Comparison of ENCODE assay signal across 14 cellular contexts in genomic region chr14:105853089-105853906, GRCh38.
DNase-seq lines count a peak whose midpoint lies in the region; ATAC-seq, FAIRE-seq and TF ChIP-seq lines count a peak whose summit lies in the region.
"Had no signal": no experiment of that assay in that cellular context is flagged by ENCODE, and none has a peak within 500 bp of the region (broad histone marks: within the 10 kb centered on the region; RNA-seq: fewer than 3 reads in every experiment).

No MANE protein-coding gene starts in this region.

- peaks cover 83% of the 10 kb centered on the region for H3K36me3 ChIP-seq in BLaER1
- H3K36me3 ChIP-seq in DND-41 (ENCODE audit: insufficient read depth, low read length), result no peaks in the 10 kb centered on the region
- peaks cover 56% of the 10 kb centered on the region for H3K36me3 ChIP-seq in OCI-LY3 (replicated peaks; ENCODE audit: low read depth, low read length)
- no peaks in the 10 kb centered on the region for H3K36me3 ChIP-seq in kidney (ENCODE audit: control insufficient read depth in 1 of 2, insufficient read depth in 2 of 2, low read length in 2 of 2)

- peak overlapping the region; percentile 2; the same call in 1 of the 2 replicates for H3K4me3 ChIP-seq in BLaER1
- H3K4me3 ChIP-seq in DND-41 (ENCODE audit: low read depth in 1 of 2, low read length in 2 of 2), result no peak overlapping the region
- H3K4me3 ChIP-seq in OCI-LY3 (ENCODE audit: low read length), result no peak overlapping the region
- no peak overlapping the region for H3K4me3 ChIP-seq in kidney (ENCODE audit: low read length in 2 of 2)

- DNase-seq in DND-41 (peak; percentile 2), kidney (peak; percentile 57), HT-29 (ENCODE audit: low spot score) (no peak), SKM-1 treated with dmso at 0.1 percent for 144 hours (lab: John Stamatoyannopoulos, UW; ENCODE audit: unreplicated experiment) (no peak)
- no peak for DNase-seq in stimulated activated CD8-positive, alpha-beta memory T cell treated with anti-CD3 and anti-CD28 coated beads, Interleukin-4, amount 100 ng/mL, for 48 hours
- DNase-seq: effector CD4-positive, alpha-beta T cell; HFFc6; PC-3; stimulated activated CD4-positive, alpha-beta T cell treated with anti-CD3 and anti-CD28 coated beads, Interleukin-2, amount 100 ng/mL, for 48 hours; T-helper 9 cell had no signal

- H3K79me2 ChIP-seq in DND-41 (ENCODE audit: insufficient read depth, low read length) (no peaks in the 10 kb centered on the region), OCI-LY3 (ENCODE audit: low read length) (peaks cover 54% of the 10 kb centered on the region)

- H3K27me3 ChIP-seq in BLaER1, result no peaks in the 10 kb centered on the region
- no peaks in the 10 kb centered on the region for H3K27me3 ChIP-seq in DND-41 (ENCODE audit: insufficient read depth, low read length, poor library complexity)
- H3K27me3 ChIP-seq in OCI-LY3 (ENCODE audit: low read depth, low read length), result no peaks in the 10 kb centered on the region

- intact Hi-C loops in kidney (cut with DNase I), result no loop called here

- H3K27ac ChIP-seq in BLaER1 (peak overlapping the region; percentile 100), DND-41 (ENCODE audit: low read length) (no peak overlapping the region), OCI-LY3 (ENCODE audit: low read length) (peak overlapping the region; percentile 20), kidney (ENCODE audit: low read depth in 2 of 2, low read length in 2 of 2) (no peak overlapping the region)

- H3K4me1 ChIP-seq in BLaER1 (peaks cover 60% of the 10 kb centered on the region), DND-41 (ENCODE audit: insufficient read depth, low read length) (no peaks in the 10 kb centered on the region), OCI-LY3 (ENCODE audit: low read length) (peaks cover 29% of the 10 kb centered on the region), kidney (ENCODE audit: control insufficient read depth in 1 of 2, insufficient read depth in 1 of 2, low read depth in 1 of 2, low read length in 2 of 2) (no peaks in the 10 kb centered on the region)

- H3K9me3 ChIP-seq in BLaER1, result no peaks in the 10 kb centered on the region
- no peaks in the 10 kb centered on the region for H3K9me3 ChIP-seq in DND-41 (ENCODE audit: insufficient read depth, low read length, severe bottlenecking)
- H3K9me3 ChIP-seq in OCI-LY3 (ENCODE audit: insufficient read depth, low read length), result no peaks in the 10 kb centered on the region
- H3K9me3 ChIP-seq in kidney (ENCODE audit: control insufficient read depth in 1 of 2, low read length in 2 of 2), result no peaks in the 10 kb centered on the region

- H3K4me2 ChIP-seq in BLaER1, result peak overlapping the region; percentile 97
- no peak overlapping the region for H3K4me2 ChIP-seq in DND-41 (ENCODE audit: insufficient read depth, low read length)
- H3K4me2 ChIP-seq in OCI-LY3 (ENCODE audit: low read length), result no peak overlapping the region

- ATAC-seq in DND-41 (ENCODE audit: insufficient read depth, low read depth), result no peak
- ATAC-seq in GM18517 (IDR thresholded peaks at IDR 0.05; ENCODE audit: unreplicated experiment), result no peak
- ATAC-seq: CD8-positive, alpha-beta T cell; PC-3 had no signal

- no peak for FAIRE-seq in kidney (lab: Jason Lieb, UNC)

- H3K9ac ChIP-seq in BLaER1, result peak overlapping the region; percentile 61; the same call in 1 of the 2 replicates
- H3K9ac ChIP-seq in DND-41 (ENCODE audit: low read depth, low read length), result no peak overlapping the region
- H3K9ac ChIP-seq in OCI-LY3 (ENCODE audit: low read length), result no peak overlapping the region
- no peak overlapping the region for H3K9ac ChIP-seq in kidney (ENCODE audit: low read length in 2 of 2)

- TF ChIP-seq CTCF in DND-41 (IDR thresholded peaks at IDR 0.05; ENCODE audit: borderline replicate concordance, extremely low read depth, low read length, poor library complexity, severe bottlenecking) (no peak), OCI-LY3 (IDR thresholded peaks at IDR 0.05; ENCODE audit: low read depth, low read length) (no peak), kidney (IDR thresholded peaks at IDR 0.05; ENCODE audit: borderline replicate concordance, extremely low read depth, insufficient read depth) (no peak)

- H2AFZ ChIP-seq in DND-41 (ENCODE audit: low read depth, low read length) (no peak overlapping the region), OCI-LY3 (ENCODE audit: low read depth, low read length) (no peak overlapping the region)

- H4K20me1 ChIP-seq in BLaER1, result peaks cover 94% of the 10 kb centered on the region
- 0 out of 2 replicates have a peak, but pooled peaks cover 3% of the 10 kb centered on the region for H4K20me1 ChIP-seq in DND-41 (ENCODE audit: insufficient read depth, low read length)
- H4K20me1 ChIP-seq in OCI-LY3 (ENCODE audit: insufficient read depth, low read length), result peaks cover 21% of the 10 kb centered on the region; the same call in 1 of the 2 replicates

Comparison
In these comparisons a context has a peak if more than half of its experiments do, and no peak if none do; other contexts are left out.
1. H3K27ac ChIP-seq: peak in BLaER1 (single experiment) and OCI-LY3 (single experiment); none in DND-41 (single experiment) and kidney (0 of 2).
2. DNase-seq: peak in DND-41 (single experiment) and kidney (single experiment); none in HT-29 (single experiment), stimulated activated CD8-positive, alpha-beta memory T cell treated with anti-CD3 and anti-CD28 coated beads, Interleukin-4, amount 100 ng/mL, for 48 hours (single experiment) and SKM-1 treated with dmso at 0.1 percent for 144 hours (single experiment).